Comparison of ENCODE assay signal across 10 cellular contexts in the genomic region with DNA sequence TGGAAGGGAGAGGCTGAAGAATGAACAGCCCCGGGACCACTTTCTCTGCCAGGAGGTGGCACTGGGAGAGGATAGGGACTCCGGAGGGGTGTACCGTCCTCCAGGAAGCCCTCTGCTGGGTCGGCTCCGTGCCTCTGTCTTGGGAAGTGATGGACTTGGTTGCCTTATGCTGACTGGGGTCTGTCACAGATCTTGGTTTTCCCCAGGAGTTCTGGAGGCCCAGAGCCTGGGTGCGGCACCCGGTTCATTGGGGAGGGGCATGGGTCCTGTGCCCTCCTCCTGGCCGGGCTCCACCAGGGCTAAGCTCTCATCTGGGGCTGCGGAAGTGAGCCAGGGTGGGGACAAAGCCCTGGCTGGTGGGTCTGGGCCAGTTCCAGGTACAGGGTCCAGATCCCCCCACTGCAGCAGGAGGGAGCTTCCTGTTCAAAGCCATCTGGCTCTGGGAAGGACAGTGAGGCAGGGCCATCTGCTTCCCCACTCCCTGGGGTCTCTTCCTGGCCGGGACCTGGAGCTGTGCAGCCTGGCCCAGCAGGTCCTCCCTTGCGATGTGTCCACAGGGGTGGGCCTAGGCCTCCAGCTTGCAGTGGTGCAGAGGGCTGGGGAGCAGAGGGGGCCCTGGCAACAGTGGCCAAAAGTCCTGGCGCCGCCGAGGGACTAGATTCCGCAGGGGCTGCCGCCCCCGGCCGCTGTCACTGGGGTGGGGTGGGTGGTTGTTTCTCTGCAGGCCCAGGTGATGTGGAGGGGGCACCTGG. TPM values are rescaled to one million over a fixed set of nuclear protein-coding genes. Genes with fewer than 3 reads are reported as not detected.
DNase-seq lines count a peak whose midpoint lies in the region; ATAC-seq and TF ChIP-seq lines count a peak whose summit lies in the region.
"Had no signal": no experiment of that assay in that cellular context is flagged by ENCODE, and none has a peak within 500 bp of the region (broad histone marks: within the 10 kb centered on the region; RNA-seq: fewer than 3 reads in every experiment).

No MANE protein-coding gene starts in this region.

- TF ChIP-seq EP300 in suprapubic skin (IDR thresholded peaks at IDR 0.05), result no peak

- no peaks in the 10 kb centered on the region for H3K27me3 Mint-ChIP-seq in H9 (ENCODE audit: low read depth)
- no peaks in the 10 kb centered on the region for H3K27me3 Mint-ChIP-seq in central memory CD8-positive, alpha-beta T cell
- H3K27me3 Mint-ChIP-seq: naive B cell had no signal

- no peak overlapping the region for H4K8ac ChIP-seq in H9 (replicated peaks; ENCODE audit: insufficient read length, low read depth, low read length)

- H4K5ac ChIP-seq in H9 (ENCODE audit: insufficient read length, low read depth, low read length), result no peak overlapping the region

- H3K18ac ChIP-seq in H9 (ENCODE audit: insufficient read length, low read depth, low read length), result no peak overlapping the region

- H3K9me3 Mint-ChIP-seq in H9, result no peaks in the 10 kb centered on the region
- H3K9me3 Mint-ChIP-seq in central memory CD8-positive, alpha-beta T cell, result no peaks in the 10 kb centered on the region
- H3K9me3 Mint-ChIP-seq: naive B cell had no signal

- H3K36me3 Mint-ChIP-seq in H9 (ENCODE audit: insufficient read depth in 1 of 3, low read depth in 3 of 3), result peaks cover 3 to 14% (median 12%) of the 10 kb centered on the region in 3 experiments; a peak in 5 of 7 replicates
- peaks cover 20% of the 10 kb centered on the region for H3K36me3 Mint-ChIP-seq in central memory CD8-positive, alpha-beta T cell (ENCODE audit: insufficient read depth)
- H3K36me3 Mint-ChIP-seq: naive B cell had no signal

- no peak overlapping the region for H3T11ph ChIP-seq in H9 (ENCODE audit: low read length)

- no peak overlapping the region for H2BK12ac ChIP-seq in H9 (ENCODE audit: insufficient read length, low read depth, low read length)

- H3K4me1 ChIP-seq in H9 (ENCODE audit: insufficient read depth, low read length) (no peaks in the 10 kb centered on the region), left lung (peaks cover 26 to 43% of the 10 kb centered on the region in 2 donors), suprapubic skin (peaks cover 38% of the 10 kb centered on the region)

- no peak overlapping the region for H3K23ac ChIP-seq in H9 (ENCODE audit: insufficient read length, low read depth, low read length)

- H3K4me1 Mint-ChIP-seq in H9, result peaks cover 14 to 18% of the 10 kb centered on the region in 2 experiments
- peaks cover 30% of the 10 kb centered on the region for H3K4me1 Mint-ChIP-seq in central memory CD8-positive, alpha-beta T cell

- intact Hi-C loops in left lung (cut with DNase I), result no loop called here

- no peak overlapping the region for H2BK5ac ChIP-seq in H9 (ENCODE audit: insufficient read length, low read length)

- H3K9me3 ChIP-seq in H9 (ENCODE audit: control insufficient read depth, low read depth, low read length) (no peaks in the 10 kb centered on the region), left lung (no peaks in the 10 kb centered on the region), suprapubic skin (no peaks in the 10 kb centered on the region)

- no peak for TF ChIP-seq POLR2A in suprapubic skin (IDR thresholded peaks at IDR 0.05)

- H3K27me3 ChIP-seq in H9 (ENCODE audit: insufficient read depth, low read length), result no peaks in the 10 kb centered on the region
- H3K27me3 ChIP-seq in left lung, result no peaks in the 10 kb centered on the region
- H3K27me3 ChIP-seq in suprapubic skin, result no peaks in the 10 kb centered on the region

- peaks cover 12% of the 10 kb centered on the region for H3K79me1 ChIP-seq in H9 (ENCODE audit: insufficient read depth, low read depth, low read length, poor library complexity, severe bottlenecking)

- H3K27ac ChIP-seq in H9 (ENCODE audit: insufficient read length, low read depth, low read length) (no peak overlapping the region), left lung (peak overlapping the region; percentile 79 to 87), suprapubic skin (peak overlapping the region; percentile 94)

- no peak overlapping the region for H3K14ac ChIP-seq in H9 (ENCODE audit: insufficient read depth, low read length)

- H3K27ac Mint-ChIP-seq in H9, result no peak overlapping the region
- H3K27ac Mint-ChIP-seq in central memory CD8-positive, alpha-beta T cell (ENCODE audit: low read depth), result no peak overlapping the region

- H2AFZ ChIP-seq in H9 (ENCODE audit: low read length), result no peak overlapping the region

- peak overlapping the region in 1 of 2 experiments; percentile 17; a peak in 1 of 5 replicates for H3K4me3 Mint-ChIP-seq in H9
- H3K4me3 Mint-ChIP-seq in central memory CD8-positive, alpha-beta T cell, result peak overlapping the region; percentile 37

- no peaks in the 10 kb centered on the region for H4K20me1 ChIP-seq in H9 (ENCODE audit: control insufficient read depth, insufficient read depth, insufficient read length)

- H2AK5ac ChIP-seq in H9 (ENCODE audit: insufficient read length, low read length), result no peak overlapping the region

- TF ChIP-seq CTCF in H9 (conservative IDR thresholded peaks at IDR 0.05), result no peak
- TF ChIP-seq CTCF in left lung (IDR thresholded peaks at IDR 0.05), result no peak
- TF ChIP-seq CTCF in suprapubic skin (IDR thresholded peaks at IDR 0.05), result no peak

- DNase-seq in H9 (no peak), left lung (peak in 1 of 2 donors; percentile 80), suprapubic skin (ENCODE audit: low spot score in 2 of 2) (no peak), globus pallidus (ENCODE audit: low spot score) (no peak)
- DNase-seq in central memory CD8-positive, alpha-beta T cell (ENCODE audit: low spot score in 2 of 2), result no peak
- DNase-seq: HCEC 1CT, KBM-7, naive B cell had no signal

- H2BK15ac ChIP-seq in H9 (ENCODE audit: low read depth, low read length), result no peak overlapping the region; the same call in 1 of the 2 replicates

- H3K56ac ChIP-seq in H9 (ENCODE audit: insufficient read length, low read depth, low read length), result no peak overlapping the region

- no peak overlapping the region for H3K4ac ChIP-seq in H9 (ENCODE audit: low read depth, low read length)

- H2BK120ac ChIP-seq in H9 (ENCODE audit: low read depth, low read length, poor library complexity, severe bottlenecking), result no peak overlapping the region

- H3K9ac ChIP-seq in H9 (ENCODE audit: extremely low read depth, insufficient read length, low read length), result no peak overlapping the region

- H3K4me2 ChIP-seq in H9 (ENCODE audit: insufficient read depth, insufficient read length, low read length), result no peak overlapping the region

- H3K79me2 ChIP-seq in H9 (ENCODE audit: insufficient read depth, low read length), result peaks cover 8% of the 10 kb centered on the region; the same call in 1 of the 2 replicates

- H2BK20ac ChIP-seq in H9 (ENCODE audit: low read depth, low read length, poor library complexity, severe bottlenecking), result no peak overlapping the region

- no CpG with 5 or more reads among the region's 18 CpGs for WGBS in H9 (ENCODE audit: extremely low coverage, insufficient read length, low lambda C conversion rate)
- WGBS in suprapubic skin, result 49% methylated on average over 4 of the region's 18 CpGs

- H3K36me3 ChIP-seq in left lung (peaks cover 0 to 16% of the 10 kb centered on the region in 2 donors), suprapubic skin (no peaks in the 10 kb centered on the region)

- H3K23me2 ChIP-seq in H9 (ENCODE audit: insufficient read length, low read depth, low read length, poor library complexity, severe bottlenecking), result peaks cover 7% of the 10 kb centered on the region

- peak overlapping the region; percentile 44 for H4K91ac ChIP-seq in H9 (ENCODE audit: insufficient read length, low read depth, low read length)

- ATAC-seq in central memory CD8-positive, alpha-beta T cell (replicated peaks; ENCODE audit: extremely low read depth, poor library complexity, severe bottlenecking), result no peak
- no peak for ATAC-seq in left lung
- ATAC-seq in GM21786 (IDR thresholded peaks at IDR 0.05; ENCODE audit: unreplicated experiment), result no peak
- ATAC-seq in GM19328 (IDR thresholded peaks at IDR 0.05; ENCODE audit: unreplicated experiment), result no peak

- H3K4me3 ChIP-seq in left lung (no peak overlapping the region), suprapubic skin (peak overlapping the region; percentile 76)

RNA-seq across cellular contexts. Expression of a gene that starts 1.1 kb away (rescaled TPM):
- total RNA-seq in H9 (2021) (51.7 and 53.7 TPM in 2 replicates), left lung (10 to 100 TPM; 97.1 to 98.4 TPM), suprapubic skin (100 to 1,000 TPM in 2 of 4 donors, 10 to 100 TPM in 2; 45.4 to 107 (median 76.8) TPM)

RNA-seq across cellular contexts. Expression of a gene that starts 14.0 kb away (rescaled TPM):
- total RNA-seq in H9 (2021), result 87.2 and 89.4 TPM in 2 replicates
- 10 to 100 TPM; 92.7 to 94.2 TPM for total RNA-seq in left lung
- 100 to 1,000 TPM in 1 of 4 donors, 10 to 100 TPM in 3; 46.5 to 111 (median 66.2) TPM for total RNA-seq in suprapubic skin
